ENCODE assay signal across 18 cellular contexts in the genomic region with DNA sequence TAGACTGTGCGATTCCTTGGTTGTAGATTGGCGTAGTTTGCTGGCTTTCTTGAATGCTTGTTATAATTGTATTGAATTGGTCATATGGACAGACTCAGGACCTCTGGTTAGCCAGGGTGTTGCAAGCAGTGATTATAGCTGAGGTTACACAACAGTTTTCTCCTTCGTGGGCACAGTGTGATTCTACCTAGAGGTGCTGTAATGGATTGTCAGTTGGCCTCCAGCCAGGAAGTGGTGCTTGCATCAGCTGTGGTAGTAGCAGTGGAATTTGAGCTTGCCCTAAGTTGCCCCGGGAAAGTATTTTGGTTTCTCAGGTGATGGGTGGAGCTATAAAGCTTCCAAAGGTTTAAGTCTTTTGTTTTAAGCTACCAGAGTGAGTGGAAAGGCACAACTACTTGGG. TPM values are rescaled to one million over a fixed set of nuclear protein-coding genes. Genes with fewer than 3 reads are reported as not detected.
"Had no signal": no experiment of that assay in that cellular context is flagged by ENCODE, and none has a peak within 500 bp of the region (broad histone marks: within the 10 kb centered on the region; RNA-seq: fewer than 3 reads in every experiment).

No MANE protein-coding gene starts in this region.

- ATAC-seq: gastroesophageal sphincter; naive thymus-derived CD4-positive, alpha-beta T cell; right cardiac atrium; stimulated activated effector memory CD8-positive, alpha-beta T cell treated with anti-CD3 and anti-CD28 coated beads, Interleukin-12 subunit alpha, Interleukin-12 subunit beta, amount 100 ng/mL, for 72 hours had no signal

- H3K36me3 ChIP-seq: gastroesophageal sphincter, lower lobe of right lung, tibial nerve had no signal

- H3K4me3 ChIP-seq: coronary artery, gastroesophageal sphincter, lower lobe of right lung, smooth muscle cell, tibial nerve had no signal

- H3K27me3 ChIP-seq: gastroesophageal sphincter, tibial nerve had no signal

- H3K4me1 ChIP-seq: gastroesophageal sphincter, lower lobe of right lung, tibial nerve had no signal

- H3K27ac ChIP-seq: coronary artery, epithelial cell of prostate, gastroesophageal sphincter, lower lobe of right lung, tibial nerve had no signal

- DNase-seq: activated B cell treated with CpG ODN at 0.5 μM for 24 hours; activated CD4-positive, alpha-beta T cell treated with anti-CD3 and anti-CD28 coated beads, Interleukin-2, amount 10 ng/mL, durations not matched to agents 7 days and 5 days; activated CD8-positive, alpha-beta memory T cell treated with anti-CD3 and anti-CD28 coated beads for 24 hours; activated naive CD4-positive, alpha-beta T cell treated with anti-CD3 and anti-CD28 coated beads for 36 hours; effector CD4-positive, alpha-beta T cell; lower lobe of right lung; naive thymus-derived CD4-positive, alpha-beta T cell; right cardiac atrium; T1000 had no signal

- H3K9me3 ChIP-seq: lower lobe of right lung had no signal

- FAIRE-seq: astrocyte had no signal

- H3K4me2 ChIP-seq: smooth muscle cell had no signal

RNA-seq across cellular contexts. Expression of a gene that starts 23.1 kb away (rescaled TPM):
- total RNA-seq: activated B cell treated with CpG ODN at 0.5 μM for 24 hours; activated CD4-positive, alpha-beta T cell treated with anti-CD3 and anti-CD28 coated beads, Interleukin-2, amount 10 ng/mL, durations not matched to agents 7 days and 5 days; activated naive CD4-positive, alpha-beta T cell treated with anti-CD3 and anti-CD28 coated beads for 36 hours; astrocyte; cardiac septum; lower lobe of right lung; mononuclear cell; naive thymus-derived CD4-positive, alpha-beta T cell; right cardiac atrium; smooth muscle cell had no signal
- polyA plus RNA-seq: naive thymus-derived CD4-positive, alpha-beta T cell; right cardiac atrium; smooth muscle cell had no signal
